In the genomic region with DNA sequence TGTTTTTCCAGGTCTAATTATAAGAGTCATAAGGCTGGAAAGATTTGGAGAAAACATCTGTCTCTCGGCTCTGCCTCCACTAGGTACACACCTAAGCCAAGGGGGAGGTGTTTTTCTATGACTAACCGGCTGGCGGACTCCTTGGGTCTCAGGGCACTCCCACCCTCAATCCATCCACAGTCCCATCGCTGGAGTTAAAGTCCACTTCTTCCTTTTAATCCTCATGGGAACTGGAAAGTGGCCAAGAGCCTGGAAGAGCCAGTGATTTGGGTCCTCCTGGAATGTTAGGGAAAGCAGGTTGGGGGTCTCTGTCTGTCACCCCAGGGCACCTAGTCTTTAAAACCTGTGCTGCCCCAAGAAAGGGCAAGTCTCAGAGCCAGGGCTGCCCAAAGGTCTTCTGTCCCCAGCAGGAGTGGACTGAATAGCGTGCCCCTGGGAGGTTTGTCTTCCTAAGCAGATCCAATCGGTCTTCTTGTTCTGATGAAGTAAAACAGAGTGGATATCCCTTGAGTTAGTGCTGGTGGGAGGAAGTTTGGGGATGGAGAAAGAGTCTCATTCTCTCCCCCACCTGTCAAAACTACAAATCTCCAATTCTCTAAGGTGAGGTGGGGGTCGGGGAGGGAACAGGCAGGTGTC, we compare ENCODE assay signal across 11 cellular contexts.
DNase-seq lines count a peak whose midpoint lies in the region; ATAC-seq and TF ChIP-seq lines count a peak whose summit lies in the region.
"Had no signal": no experiment of that assay in that cellular context is flagged by ENCODE, and none has a peak within 500 bp of the region (broad histone marks: within the 10 kb centered on the region; RNA-seq: fewer than 3 reads in every experiment).

No MANE protein-coding gene starts in this region.

- H3K4me3 ChIP-seq in choroid plexus epithelial cell (ENCODE audit: low read depth, low read length) (no peak overlapping the region), lower lobe of right lung (no peak overlapping the region), thoracic aorta (no peak overlapping the region)

- H3K9me3 ChIP-seq in lower lobe of right lung: no peaks in the 10 kb centered on the region
- H3K9me3 ChIP-seq in thoracic aorta: no peaks in the 10 kb centered on the region

- H3K4me1 ChIP-seq in lower lobe of right lung (peaks cover 71% of the 10 kb centered on the region), thoracic aorta (ENCODE audit: control insufficient read depth in 1 of 2, low read depth in 2 of 2) (peaks cover 53 to 75% of the 10 kb centered on the region in 2 donors)

- intact Hi-C loops in lower lobe of right lung (cut with DNase I): no loop called here

- TF ChIP-seq CTCF in choroid plexus epithelial cell (conservative IDR thresholded peaks at IDR 0.05; ENCODE audit: low read depth, low read length) (no peak), lower lobe of right lung (IDR thresholded peaks at IDR 0.05) (no peak), thoracic aorta (IDR thresholded peaks at IDR 0.05) (no peak), nephron progenitor cell (IDR thresholded peaks at IDR 0.05) (no peak)

- no peaks in the 10 kb centered on the region for H3K36me3 Mint-ChIP-seq in nephron progenitor cell (ENCODE audit: low read depth)

- H3K36me3 ChIP-seq in lower lobe of right lung (no peaks in the 10 kb centered on the region), thoracic aorta (no peaks in the 10 kb centered on the region)

- peak overlapping the region; percentile 57 for H3K27ac ChIP-seq in lower lobe of right lung
- H3K27ac ChIP-seq in thoracic aorta: peak overlapping the region; percentile 88 to 91

- H3K27ac Mint-ChIP-seq in nephron progenitor cell: no peak overlapping the region

- H3K4me3 Mint-ChIP-seq in nephron progenitor cell: no peak overlapping the region

- H3K27me3 ChIP-seq in lower lobe of right lung (ENCODE audit: low read depth) (no peaks in the 10 kb centered on the region), thoracic aorta (replicated peaks; ENCODE audit: insufficient read depth) (no peaks in the 10 kb centered on the region)

- DNase-seq in NCI-H226: peak; percentile 79
- peak; percentile 28 for DNase-seq in choroid plexus epithelial cell (ENCODE audit: low read depth)
- no peak for DNase-seq in lower lobe of right lung
- DNase-seq in thoracic aorta (ENCODE audit: low spot score): no peak
- no peak for DNase-seq in nephron progenitor cell
- DNase-seq in activated CD4-positive, CD25-positive, alpha-beta regulatory T cell (lab: John Stamatoyannopoulos, UW): no peak
- no peak for DNase-seq in NCI-H146 treated with DMSO at 0.1 percent for 48 hours (lab: John Stamatoyannopoulos, UW; ENCODE audit: unreplicated experiment)
- DNase-seq: activated naive CD4-positive, alpha-beta T cell treated with Interleukin-2 at 50 U/mL for 16 hours; midbrain; RPMI8226; stimulated activated CD4-positive, alpha-beta T cell treated with anti-CD3 and anti-CD28 coated beads, Interleukin-4, amount 100 ng/mL, for 24 hours had no signal

- H3K4me1 Mint-ChIP-seq in nephron progenitor cell: peaks cover 40% of the 10 kb centered on the region

- ATAC-seq in lower lobe of right lung: no peak
- ATAC-seq in thoracic aorta (ENCODE audit: insufficient number of reproducible peaks, low FRiP score, low read depth): no peak

- H3K27me3 Mint-ChIP-seq in nephron progenitor cell (ENCODE audit: low read depth, poor library complexity): peaks cover 6% of the 10 kb centered on the region

- peaks cover 12% of the 10 kb centered on the region for H3K9me3 Mint-ChIP-seq in nephron progenitor cell

Comparison
In these comparisons a context has a peak if more than half of its experiments do, and no peak if none do; other contexts are left out.
1. DNase-seq: peak in NCI-H226 (single experiment) and choroid plexus epithelial cell (single experiment); none in lower lobe of right lung (single experiment), thoracic aorta (single experiment), nephron progenitor cell (single experiment), activated CD4-positive, CD25-positive, alpha-beta regulatory T cell (0 of 4) and NCI-H146 treated with DMSO at 0.1 percent for 48 hours (single experiment).